In the genomic region with DNA sequence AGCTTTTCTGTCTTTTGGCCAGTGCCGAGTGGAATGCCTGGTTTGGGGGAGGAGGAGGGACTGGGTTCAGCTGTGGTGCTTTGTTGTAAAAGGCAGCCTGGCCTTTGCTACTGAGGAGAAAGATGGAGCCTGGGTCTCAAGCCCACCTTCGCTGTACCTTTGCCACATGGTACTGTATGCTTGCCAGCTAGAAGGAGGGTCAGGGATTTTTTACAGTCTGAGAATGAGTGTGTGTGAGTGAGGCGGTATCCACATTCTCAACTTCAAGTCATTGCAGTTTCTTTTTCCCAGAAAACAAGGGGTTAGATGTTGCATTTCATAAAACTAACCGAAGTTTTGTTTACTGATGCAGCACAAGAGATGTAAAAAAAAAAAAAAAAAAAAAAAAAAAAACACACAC, we compare ENCODE assay signal across 9 cellular contexts. TPM values are rescaled to one million over a fixed set of nuclear protein-coding genes. Genes with fewer than 3 reads are reported as not detected.
DNase-seq lines count a peak whose midpoint lies in the region; ATAC-seq, FAIRE-seq and TF ChIP-seq lines count a peak whose summit lies in the region.
"Not testable (repeated sequence)": the region's sequence is repeated elsewhere in the genome, so short reads cannot be mapped to it uniquely, and the experiment has no call there.
"Had no signal": no experiment of that assay in that cellular context is flagged by ENCODE, and none has a peak within 500 bp of the region (broad histone marks: within the 10 kb centered on the region; RNA-seq: fewer than 3 reads in every experiment).

No MANE protein-coding gene starts in this region.

- H3K14ac ChIP-seq in H9 (ENCODE audit: insufficient read depth, low read length): not testable (repeated sequence)

- H3K27ac ChIP-seq in H9 (ENCODE audit: insufficient read length, low read depth, low read length); GM12878 (ENCODE audit: control insufficient read depth, insufficient read depth): not testable (repeated sequence)

- H3K18ac ChIP-seq in H9 (ENCODE audit: insufficient read length, low read depth, low read length): not testable (repeated sequence)

- H2BK20ac ChIP-seq in H9 (ENCODE audit: low read depth, low read length, poor library complexity, severe bottlenecking): not testable (repeated sequence)

- not testable (repeated sequence) for H3K4ac ChIP-seq in H9 (ENCODE audit: low read depth, low read length)

- H3K4me1 ChIP-seq in H9 (ENCODE audit: insufficient read depth, low read length); GM12878 (ENCODE audit: control insufficient read depth, insufficient read depth, low read length): not testable (repeated sequence)

- H3K79me2 ChIP-seq in H9 (ENCODE audit: insufficient read depth, low read length); GM12878 (ENCODE audit: control insufficient read depth, insufficient read depth, low read length): not testable (repeated sequence)

- not testable (repeated sequence) for TF ChIP-seq POLR2A in GM12878 (IDR thresholded peaks at IDR 0.05; ENCODE audit: low read depth, low read length)

- H4K91ac ChIP-seq in H9 (ENCODE audit: insufficient read length, low read depth, low read length): not testable (repeated sequence)

- not testable (repeated sequence) for DNase-seq in H9; activated CD8-positive, alpha-beta T cell treated with anti-CD3 and anti-CD28 coated beads for 36 hours; activated naive CD4-positive, alpha-beta T cell treated with anti-CD3 and anti-CD28 coated beads for 36 hours; GM12878 (ENCODE audit: low read depth, low spot score); nephron progenitor cell

- H2BK15ac ChIP-seq in H9 (ENCODE audit: low read depth, low read length): not testable (repeated sequence)

- H3K4me3 ChIP-seq in GM12878: not testable (repeated sequence)

- not testable (repeated sequence) for H3K9me3 Mint-ChIP-seq in H9; T-helper 1 cell treated with Interleukin-12 subunit alpha and Interleukin-12 subunit beta and Interleukin-4 antibody, amounts not matched to agents 30 μg/mL and 1 μg/mL, for 36 hours; activated CD8-positive, alpha-beta T cell treated with anti-CD3 and anti-CD28 coated beads for 36 hours; activated naive CD4-positive, alpha-beta T cell treated with anti-CD3 and anti-CD28 coated beads for 36 hours; nephron progenitor cell; stimulated activated naive CD8-positive, alpha-beta T cell treated with anti-CD3 and anti-CD28 coated beads, Interleukin-15, Interleukin-2, amounts not matched to agents 100 ng/mL and 50 ng/mL, for 24 hours

- H3K27me3 Mint-ChIP-seq in H9 (ENCODE audit: low read depth); T-helper 1 cell treated with Interleukin-12 subunit alpha and Interleukin-12 subunit beta and Interleukin-4 antibody, amounts not matched to agents 30 μg/mL and 1 μg/mL, for 36 hours (ENCODE audit: low read depth); activated CD8-positive, alpha-beta T cell treated with anti-CD3 and anti-CD28 coated beads for 36 hours; activated naive CD4-positive, alpha-beta T cell treated with anti-CD3 and anti-CD28 coated beads for 36 hours (ENCODE audit: low read depth); nephron progenitor cell (ENCODE audit: low read depth, poor library complexity); stimulated activated naive CD8-positive, alpha-beta T cell treated with anti-CD3 and anti-CD28 coated beads, Interleukin-15, Interleukin-2, amounts not matched to agents 100 ng/mL and 50 ng/mL, for 24 hours: not testable (repeated sequence)

- not testable (repeated sequence) for H2BK120ac ChIP-seq in H9 (ENCODE audit: low read depth, low read length, poor library complexity, severe bottlenecking)

- not testable (repeated sequence) for H4K20me1 ChIP-seq in H9 (ENCODE audit: control insufficient read depth, insufficient read depth, insufficient read length); GM12878 (ENCODE audit: control insufficient read depth, insufficient read depth)

- H3K9ac ChIP-seq in H9 (ENCODE audit: extremely low read depth, insufficient read length, low read length); GM12878 (ENCODE audit: control insufficient read depth, insufficient read depth, low read length): not testable (repeated sequence)

- not testable (repeated sequence) for H3K79me1 ChIP-seq in H9 (ENCODE audit: insufficient read depth, low read depth, low read length, poor library complexity, severe bottlenecking)

- not testable (repeated sequence) for H3T11ph ChIP-seq in H9 (ENCODE audit: low read length)

- WGBS in H9 (ENCODE audit: extremely low coverage, insufficient read length, low lambda C conversion rate): no CpG with 5 or more reads among the region's 4 CpGs
- WGBS in GM12878 (ENCODE audit: insufficient coverage, insufficient replicate concordance, low lambda C conversion rate, missing lambda C conversion rate): 53% methylated on average over 3 of the region's 4 CpGs

- not testable (repeated sequence) for H3K23me2 ChIP-seq in H9 (ENCODE audit: insufficient read length, low read depth, low read length, poor library complexity, severe bottlenecking)

- not testable (repeated sequence) for TF ChIP-seq EP300 in GM12878 (IDR thresholded peaks at IDR 0.05; ENCODE audit: borderline replicate concordance in 1 of 2, control insufficient read depth in 1 of 2, low read depth in 2 of 2, low read length in 2 of 2)

- not testable (repeated sequence) for H4K5ac ChIP-seq in H9 (ENCODE audit: insufficient read length, low read depth, low read length)

- H3K4me1 Mint-ChIP-seq in H9: peaks cover 22 to 23% of the 10 kb centered on the region in 2 experiments
- H3K4me1 Mint-ChIP-seq in T-helper 1 cell treated with Interleukin-12 subunit alpha and Interleukin-12 subunit beta and Interleukin-4 antibody, amounts not matched to agents 30 μg/mL and 1 μg/mL, for 36 hours (ENCODE audit: low read depth): peaks cover 13% of the 10 kb centered on the region
- H3K4me1 Mint-ChIP-seq in activated CD8-positive, alpha-beta T cell treated with anti-CD3 and anti-CD28 coated beads for 36 hours (ENCODE audit: low read depth): peaks cover 22% of the 10 kb centered on the region
- H3K4me1 Mint-ChIP-seq in activated naive CD4-positive, alpha-beta T cell treated with anti-CD3 and anti-CD28 coated beads for 36 hours (ENCODE audit: low read depth): peaks cover 26% of the 10 kb centered on the region
- peaks cover 40% of the 10 kb centered on the region for H3K4me1 Mint-ChIP-seq in nephron progenitor cell
- H3K4me1 Mint-ChIP-seq in stimulated activated naive CD8-positive, alpha-beta T cell treated with anti-CD3 and anti-CD28 coated beads, Interleukin-15, Interleukin-2, amounts not matched to agents 100 ng/mL and 50 ng/mL, for 24 hours (ENCODE audit: low read depth): peaks cover 10% of the 10 kb centered on the region

- H3K36me3 ChIP-seq in GM12878 (ENCODE audit: control insufficient read depth in 2 of 2, insufficient read depth in 2 of 2, low read length in 1 of 2): peaks cover 24 to 38% of the 10 kb centered on the region in 2 experiments

- not testable (repeated sequence) for H3K56ac ChIP-seq in H9 (ENCODE audit: insufficient read length, low read depth, low read length)

- not testable (repeated sequence) for TF ChIP-seq RAD21 in GM12878 (IDR thresholded peaks at IDR 0.05; ENCODE audit: insufficient read depth, low read depth, low read length)

- POLR2A ChIA-PET in activated CD8-positive, alpha-beta T cell treated with anti-CD3 and anti-CD28 coated beads for 36 hours (lab: Charles Lee): interaction anchor here (0.6 to 26.8 kb wide), 5 partner anchors 10 to 218 kb away, joined by 3 to 583 read pairs (median 5); a partner anchor contains a TSS
- POLR2A ChIA-PET in GM12878 (lab: Charles Lee): interaction anchor here (0.7 kb wide), 2 partner anchors 26 to 28 kb away, joined by 3 read pairs; no protein-coding TSS in a partner anchor

- H3K27me3 ChIP-seq in H9 (ENCODE audit: insufficient read depth, low read length); GM12878 (replicated peaks in 1 of 2; ENCODE audit: control insufficient read depth in 2 of 2, insufficient read depth in 2 of 2, low read length in 1 of 2): not testable (repeated sequence)

- H4K8ac ChIP-seq in H9 (replicated peaks; ENCODE audit: insufficient read length, low read depth, low read length): not testable (repeated sequence)

- peak overlapping the region in 2 of 3 experiments; percentile 49 to 90; a peak in 2 of 7 replicates for H3K27ac Mint-ChIP-seq in H9
- H3K27ac Mint-ChIP-seq in T-helper 1 cell treated with Interleukin-12 subunit alpha and Interleukin-12 subunit beta and Interleukin-4 antibody, amounts not matched to agents 30 μg/mL and 1 μg/mL, for 36 hours: peak overlapping the region; percentile 45
- peak overlapping the region; percentile 56 for H3K27ac Mint-ChIP-seq in activated CD8-positive, alpha-beta T cell treated with anti-CD3 and anti-CD28 coated beads for 36 hours
- H3K27ac Mint-ChIP-seq in activated naive CD4-positive, alpha-beta T cell treated with anti-CD3 and anti-CD28 coated beads for 36 hours: peak overlapping the region; percentile 79
- peak overlapping the region; percentile 49 for H3K27ac Mint-ChIP-seq in nephron progenitor cell
- peak overlapping the region; percentile 81 for H3K27ac Mint-ChIP-seq in stimulated activated naive CD8-positive, alpha-beta T cell treated with anti-CD3 and anti-CD28 coated beads, Interleukin-15, Interleukin-2, amounts not matched to agents 100 ng/mL and 50 ng/mL, for 24 hours

- H3K4me2 ChIP-seq in H9 (ENCODE audit: insufficient read depth, insufficient read length, low read length); GM12878 (ENCODE audit: control insufficient read depth, insufficient read depth): not testable (repeated sequence)

- SMC1A ChIA-PET in GM12878 (lab: Charles Lee; ENCODE audit: uncharacterized antibody, unreplicated experiment): not testable (repeated sequence)

- FAIRE-seq in GM12878 (lab: Jason Lieb, UNC): not testable (repeated sequence)

- RAD21 ChIA-PET in GM12878 (lab: Charles Lee; ENCODE audit: unreplicated experiment): not testable (repeated sequence)

- intact Hi-C loops in activated CD8-positive, alpha-beta T cell treated with anti-CD3 and anti-CD28 coated beads for 36 hours (cut with micrococcal nuclease); activated naive CD4-positive, alpha-beta T cell treated with anti-CD3 and anti-CD28 coated beads for 36 hours (cut with micrococcal nuclease); GM12878 (cut with micrococcal nuclease; ENCODE audit: unreplicated experiment): not testable (repeated sequence)

- H2AK5ac ChIP-seq in H9 (ENCODE audit: insufficient read length, low read length): not testable (repeated sequence)

- H3K9me3 ChIP-seq in H9 (ENCODE audit: control insufficient read depth, low read depth, low read length); GM12878 (replicated peaks; ENCODE audit: control insufficient read depth, insufficient read depth, low read length): not testable (repeated sequence)

- not testable (repeated sequence) for H2BK12ac ChIP-seq in H9 (ENCODE audit: insufficient read length, low read depth, low read length)

- TF ChIP-seq CTCF in H9 (conservative IDR thresholded peaks at IDR 0.05); activated CD8-positive, alpha-beta T cell treated with anti-CD3 and anti-CD28 coated beads for 36 hours (IDR thresholded peaks at IDR 0.05); GM12878 (IDR thresholded peaks at IDR 0.05 in 2 of 3, conservative IDR thresholded peaks at IDR 0.05 in 1 of 3; ENCODE audit: control insufficient read depth in 2 of 3, extremely low read depth in 1 of 3, insufficient read depth in 1 of 3, low read depth in 3 of 3, low read length in 3 of 3); nephron progenitor cell (IDR thresholded peaks at IDR 0.05): not testable (repeated sequence)

- H3K36me3 Mint-ChIP-seq in H9 (ENCODE audit: insufficient read depth in 1 of 3, low read depth in 3 of 3) (peaks cover 42 to 76% (median 66%) of the 10 kb centered on the region in 3 experiments; a peak in 6 of 7 replicates), nephron progenitor cell (ENCODE audit: low read depth) (peaks cover 75% of the 10 kb centered on the region)
- H3K36me3 Mint-ChIP-seq in T-helper 1 cell treated with Interleukin-12 subunit alpha and Interleukin-12 subunit beta and Interleukin-4 antibody, amounts not matched to agents 30 μg/mL and 1 μg/mL, for 36 hours (ENCODE audit: low read depth): peaks cover 65% of the 10 kb centered on the region
- H3K36me3 Mint-ChIP-seq in activated CD8-positive, alpha-beta T cell treated with anti-CD3 and anti-CD28 coated beads for 36 hours (ENCODE audit: low read depth): peaks cover 71% of the 10 kb centered on the region
- H3K36me3 Mint-ChIP-seq in activated naive CD4-positive, alpha-beta T cell treated with anti-CD3 and anti-CD28 coated beads for 36 hours (ENCODE audit: low read depth): peaks cover 58% of the 10 kb centered on the region
- peaks cover 83% of the 10 kb centered on the region for H3K36me3 Mint-ChIP-seq in stimulated activated naive CD8-positive, alpha-beta T cell treated with anti-CD3 and anti-CD28 coated beads, Interleukin-15, Interleukin-2, amounts not matched to agents 100 ng/mL and 50 ng/mL, for 24 hours (ENCODE audit: low read depth)

- not testable (repeated sequence) for H3K23ac ChIP-seq in H9 (ENCODE audit: insufficient read length, low read depth, low read length)

- ATAC-seq in activated CD8-positive, alpha-beta T cell treated with anti-CD3 and anti-CD28 coated beads for 36 hours; GM12878: not testable (repeated sequence)

- CTCF ChIA-PET in activated CD8-positive, alpha-beta T cell treated with anti-CD3 and anti-CD28 coated beads for 36 hours (lab: Charles Lee): interaction anchor here (1.0 to 7.8 kb wide), 2 partner anchors 19 to 24 kb away, joined by 3 to 90 read pairs; no protein-coding TSS in a partner anchor
- CTCF ChIA-PET in activated naive CD4-positive, alpha-beta T cell treated with anti-CD3 and anti-CD28 coated beads for 36 hours (lab: Charles Lee): interaction anchor here (0.7 kb wide), 1 partner anchor 30 kb away, joined by 3 read pairs; no protein-coding TSS in a partner anchor
- CTCF ChIA-PET in GM12878 (lab: Yijun Ruan, JAX): interaction anchor here (0.6 kb wide), 1 partner anchor 120 kb away, joined by 4 read pairs; no protein-coding TSS in a partner anchor

- in situ Hi-C loops in GM12878 (cut with MboI): not testable (repeated sequence)

- not testable (repeated sequence) for H2AFZ ChIP-seq in H9 (ENCODE audit: low read length); GM12878 (ENCODE audit: control insufficient read depth, low read depth, low read length)

- not testable (repeated sequence) for H2BK5ac ChIP-seq in H9 (ENCODE audit: insufficient read length, low read length)

- not testable (repeated sequence) for H3K4me3 Mint-ChIP-seq in H9; T-helper 1 cell treated with Interleukin-12 subunit alpha and Interleukin-12 subunit beta and Interleukin-4 antibody, amounts not matched to agents 30 μg/mL and 1 μg/mL, for 36 hours; activated CD8-positive, alpha-beta T cell treated with anti-CD3 and anti-CD28 coated beads for 36 hours; activated naive CD4-positive, alpha-beta T cell treated with anti-CD3 and anti-CD28 coated beads for 36 hours; nephron progenitor cell; stimulated activated naive CD8-positive, alpha-beta T cell treated with anti-CD3 and anti-CD28 coated beads, Interleukin-15, Interleukin-2, amounts not matched to agents 100 ng/mL and 50 ng/mL, for 24 hours

- BruUV-seq in GM12878 (replicated peaks; lab: Mats Ljungman, UMichigan): TSS peak; percentile 71

RNA-seq across cellular contexts. Expression of a gene that starts 11.2 kb away (rescaled TPM):
- total RNA-seq in H9 (2021) (33.2 and 33.6 TPM in 2 replicates), GM12878 (2014; rRNA removed) (0.11 and 0.23 TPM in 2 replicates), GM12878 (2014; rRNA removed; fragmentation: Illumina TruSeq; extraction: Trizol) (0.18 and 0.85 TPM in 2 replicates), GM12878 (2021) (0.69 and 1.5 TPM in 2 replicates)
- 10 to 100 TPM; 12.4 to 13.6 TPM for total RNA-seq in activated CD8-positive, alpha-beta T cell treated with anti-CD3 and anti-CD28 coated beads for 36 hours
- total RNA-seq in activated naive CD4-positive, alpha-beta T cell treated with anti-CD3 and anti-CD28 coated beads for 36 hours: 10 to 100 TPM; 19.5 to 19.7 TPM
- 10.4 and 10.6 TPM in 2 replicates for total RNA-seq in GM12878 (2013; cell fraction: nucleolus; rRNA removed)
- polyA plus RNA-seq in GM12878 (2011; ENCODE audit: low read depth): 0.79 TPM
- polyA plus RNA-seq in GM12878 (2011; rRNA removed) (2.0 and 2.7 TPM in 2 replicates), GM12878 (2014; fragmentation: Illumina TruSeq; extraction: Trizol) (0.38 TPM in 1 of 2 replicates, not detected in the other), GM12878 (2014; fragmentation: Nextera tagmentation; extraction: Ambion mirVana) (not detected), GM12878 (2014; rRNA removed) (0.74 and 1.4 TPM in 2 replicates), GM12878 (2016; fragmentation: Nextera tagmentation; extraction: Ambion mirVana) (under 1 TPM in 1 of 2 experiments, not detected in 1; 0.11 TPM)
- 1.9 and 3.5 TPM in 2 replicates for polyA plus RNA-seq in GM12878 (2011; cell fraction: cytosol; rRNA removed)
- polyA plus RNA-seq in GM12878 (2011; cell fraction: nucleus; rRNA removed): 18.8 and 22.1 TPM in 2 replicates
- 1.8 and 2.9 TPM in 2 replicates for polyA plus RNA-seq in GM12878 (2012)
- polyA minus RNA-seq in GM12878 (2011; rRNA and poly(A)+ RNA removed): 1.4 and 1.8 TPM in 2 replicates
- 0.94 and 1.1 TPM in 2 replicates for polyA minus RNA-seq in GM12878 (2011; cell fraction: cytosol; rRNA and poly(A)+ RNA removed)
- 1.8 and 2.7 TPM in 2 replicates for polyA minus RNA-seq in GM12878 (2011; cell fraction: nucleus; rRNA and poly(A)+ RNA removed)

RNA-seq across cellular contexts. Expression of a gene that starts 33.0 kb away (rescaled TPM):
- total RNA-seq in H9 (2021) (742 and 764 TPM in 2 replicates), GM12878 (2014; rRNA removed) (246 and 258 TPM in 2 replicates), GM12878 (2014; rRNA removed; fragmentation: Illumina TruSeq; extraction: Trizol) (261 and 282 TPM in 2 replicates), GM12878 (2021) (485 and 525 TPM in 2 replicates)
- 100 to 1,000 TPM; 589 to 605 TPM for total RNA-seq in activated CD8-positive, alpha-beta T cell treated with anti-CD3 and anti-CD28 coated beads for 36 hours
- total RNA-seq in activated naive CD4-positive, alpha-beta T cell treated with anti-CD3 and anti-CD28 coated beads for 36 hours: 100 to 1,000 TPM; 602 to 614 TPM
- 212 and 232 TPM in 2 replicates for total RNA-seq in GM12878 (2013; cell fraction: nucleolus; rRNA removed)
- 133 TPM for polyA plus RNA-seq in GM12878 (2011; ENCODE audit: low read depth)
- polyA plus RNA-seq in GM12878 (2011; rRNA removed) (231 and 237 TPM in 2 replicates), GM12878 (2014; fragmentation: Illumina TruSeq; extraction: Trizol) (430 and 445 TPM in 2 replicates), GM12878 (2014; fragmentation: Nextera tagmentation; extraction: Ambion mirVana) (100 to 1,000 TPM; 130 to 233 TPM), GM12878 (2014; rRNA removed) (255 and 258 TPM in 2 replicates), GM12878 (2016; fragmentation: Nextera tagmentation; extraction: Ambion mirVana) (10 to 100 TPM; 67.8 to 73.9 TPM)
- 156 and 173 TPM in 2 replicates for polyA plus RNA-seq in GM12878 (2011; cell fraction: cytosol; rRNA removed)
- 144 and 217 TPM in 2 replicates for polyA plus RNA-seq in GM12878 (2011; cell fraction: nucleus; rRNA removed)
- 185 and 207 TPM in 2 replicates for polyA plus RNA-seq in GM12878 (2012)
- polyA minus RNA-seq in GM12878 (2011; rRNA and poly(A)+ RNA removed): 236 and 343 TPM in 2 replicates
- polyA minus RNA-seq in GM12878 (2011; cell fraction: cytosol; rRNA and poly(A)+ RNA removed): 95.2 and 97.0 TPM in 2 replicates
- 44.5 and 57.6 TPM in 2 replicates for polyA minus RNA-seq in GM12878 (2011; cell fraction: nucleus; rRNA and poly(A)+ RNA removed)

RNA-seq across cellular contexts. Expression of a gene that starts 50.3 kb away (rescaled TPM):
- total RNA-seq in H9 (2021) (not detected in 2 replicates), GM12878 (2014; rRNA removed) (7.9 and 8.4 TPM in 2 replicates), GM12878 (2014; rRNA removed; fragmentation: Illumina TruSeq; extraction: Trizol) (3.2 and 4.1 TPM in 2 replicates), GM12878 (2021) (8.3 and 9.5 TPM in 2 replicates)
- total RNA-seq in activated CD8-positive, alpha-beta T cell treated with anti-CD3 and anti-CD28 coated beads for 36 hours: 10 to 100 TPM; 53.0 to 56.9 TPM
- 10 to 100 TPM; 50.6 to 52.3 TPM for total RNA-seq in activated naive CD4-positive, alpha-beta T cell treated with anti-CD3 and anti-CD28 coated beads for 36 hours
- total RNA-seq in GM12878 (2013; cell fraction: nucleolus; rRNA removed): 7.7 and 9.6 TPM in 2 replicates
- 2.3 TPM for polyA plus RNA-seq in GM12878 (2011; ENCODE audit: low read depth)
- polyA plus RNA-seq in GM12878 (2011; rRNA removed) (8.6 and 9.6 TPM in 2 replicates), GM12878 (2014; fragmentation: Illumina TruSeq; extraction: Trizol) (4.8 and 6.0 TPM in 2 replicates), GM12878 (2014; fragmentation: Nextera tagmentation; extraction: Ambion mirVana) (1 to 10 TPM in 1 of 2 experiments, under 1 TPM in 1; 0.63 to 1.8 TPM), GM12878 (2014; rRNA removed) (6.0 and 6.3 TPM in 2 replicates), GM12878 (2016; fragmentation: Nextera tagmentation; extraction: Ambion mirVana) (1 to 10 TPM; 1.6 to 1.7 TPM)
- 11.3 and 12.2 TPM in 2 replicates for polyA plus RNA-seq in GM12878 (2011; cell fraction: cytosol; rRNA removed)
- polyA plus RNA-seq in GM12878 (2011; cell fraction: nucleus; rRNA removed): 21.6 and 25.3 TPM in 2 replicates
- polyA plus RNA-seq in GM12878 (2012): 4.7 and 7.3 TPM in 2 replicates
- 6.6 and 12.4 TPM in 2 replicates for polyA minus RNA-seq in GM12878 (2011; rRNA and poly(A)+ RNA removed)
- 6.7 and 10.3 TPM in 2 replicates for polyA minus RNA-seq in GM12878 (2011; cell fraction: cytosol; rRNA and poly(A)+ RNA removed)
- polyA minus RNA-seq in GM12878 (2011; cell fraction: nucleus; rRNA and poly(A)+ RNA removed): 9.1 and 11.5 TPM in 2 replicates
- total RNA-seq: A673, NCI-H460 had no signal

Comparison
In these comparisons a context has a peak if more than half of its experiments do, and no peak if none do; other contexts are left out.
1. RNA of a gene that starts 50.3 kb away (total RNA-seq): 53.0 to 56.9 TPM in activated CD8-positive, alpha-beta T cell treated with anti-CD3 and anti-CD28 coated beads for 36 hours and 50.6 to 52.3 TPM in activated naive CD4-positive, alpha-beta T cell treated with anti-CD3 and anti-CD28 coated beads for 36 hours; 3.2 to 9.6 TPM in GM12878 and not detected in H9; every median in the first group is over 4 times any median in the second.
2. Peak in every context shown above with its lines, with median percentiles within 50 percentile points of each other: H3K27ac Mint-ChIP-seq.